Comparison of ENCODE assay signal across 26 cellular contexts in genomic region chr13:54643863-54644262, GRCh38.
"Had no signal": no experiment of that assay in that cellular context is flagged by ENCODE, and none has a peak within 500 bp of the region (broad histone marks: within the 10 kb centered on the region; RNA-seq: fewer than 3 reads in every experiment).

No MANE protein-coding gene starts in this region.

- H3K9me3 ChIP-seq: colonic mucosa, esophagus muscularis mucosa, esophagus squamous epithelium, gastrocnemius medialis, gastroesophageal sphincter, heart left ventricle had no signal

- H3K4me1 ChIP-seq: colonic mucosa, esophagus muscularis mucosa, esophagus squamous epithelium, foreskin keratinocyte, gastrocnemius medialis, gastroesophageal sphincter, heart left ventricle, heart right ventricle had no signal

- H3K36me3 ChIP-seq: colonic mucosa, esophagus muscularis mucosa, esophagus squamous epithelium, gastrocnemius medialis, gastroesophageal sphincter, heart left ventricle, heart right ventricle had no signal

- ATAC-seq: effector memory CD8-positive, alpha-beta T cell; esophagus mucosa; foreskin keratinocyte; gastrocnemius medialis; gastroesophageal sphincter; heart left ventricle; heart right ventricle had no signal

- H3K4me2 ChIP-seq: hepatocyte had no signal

- H2AFZ ChIP-seq: hepatocyte had no signal

- H3K4me3 ChIP-seq: colonic mucosa, coronary artery, dorsolateral prefrontal cortex, esophagus muscularis mucosa, esophagus squamous epithelium, gastrocnemius medialis, gastroesophageal sphincter, heart left ventricle, heart right ventricle, hepatocyte had no signal

- FAIRE-seq: endothelial cell of umbilical vein had no signal

- H3K27me3 ChIP-seq: colonic mucosa, dorsolateral prefrontal cortex, esophagus muscularis mucosa, esophagus squamous epithelium, foreskin keratinocyte, gastrocnemius medialis, gastroesophageal sphincter, heart left ventricle, heart right ventricle, hepatocyte had no signal

- DNase-seq: colonic mucosa; cortex of kidney; dermis blood vessel endothelial cell; dorsolateral prefrontal cortex; effector CD4-positive, alpha-beta T cell; effector CD8-positive, alpha-beta T cell; effector memory CD4-positive, alpha-beta T cell; effector memory CD8-positive, alpha-beta T cell; endodermal cell; erythroblast; esophagus squamous epithelium; foreskin fibroblast; foreskin keratinocyte; foreskin melanocyte; gastrocnemius medialis; glutamatergic neuron; head of caudate nucleus; heart left ventricle; heart right ventricle had no signal

- H3K27ac ChIP-seq: colonic mucosa, coronary artery, dorsolateral prefrontal cortex, epithelial cell of prostate, esophagus muscularis mucosa, esophagus squamous epithelium, foreskin keratinocyte, gastrocnemius medialis, gastroesophageal sphincter, heart left ventricle, heart right ventricle, hepatocyte had no signal

- H3K79me2 ChIP-seq: hepatocyte had no signal
